Comparison of ENCODE assay signal across 12 cellular contexts in genomic region chr11:64694821-64695365, GRCh38. TPM values are rescaled to one million over a fixed set of nuclear protein-coding genes. Genes with fewer than 3 reads are reported as not detected.
DNase-seq lines count a peak whose midpoint lies in the region; ATAC-seq, FAIRE-seq and TF ChIP-seq lines count a peak whose summit lies in the region.
"Had no signal": no experiment of that assay in that cellular context is flagged by ENCODE, and none has a peak within 500 bp of the region (broad histone marks: within the 10 kb centered on the region; RNA-seq: fewer than 3 reads in every experiment).

No MANE protein-coding gene starts in this region.

- H3K4me3 ChIP-seq in Panc1 (ENCODE audit: low read depth in 2 of 2, low read length in 2 of 2) = no peak overlapping the region

- peak; percentile 45; the same call in 1 of the 2 replicates for ATAC-seq in Panc1
- peak; percentile 99 for ATAC-seq in memory B cell (ENCODE audit: low read depth)
- no peak for ATAC-seq in HG02798 (IDR thresholded peaks at IDR 0.05; ENCODE audit: poor library complexity, unreplicated experiment)
- ATAC-seq: left lobe of liver had no signal

- BruUV-seq in Panc1 (replicated peaks; lab: Mats Ljungman, UMichigan) = no TSS peak

- H3K27me3 Mint-ChIP-seq in memory B cell = peaks cover 13% of the 10 kb centered on the region

- peak overlapping the region; percentile 81 for H3K27ac Mint-ChIP-seq in memory B cell
- H3K27ac Mint-ChIP-seq: activated naive CD8-positive, alpha-beta T cell treated with anti-CD3 and anti-CD28 coated beads for 36 hours had no signal

- no peaks in the 10 kb centered on the region for H3K9me3 ChIP-seq in Panc1 (ENCODE audit: control insufficient read depth, insufficient read depth, low read depth, low read length)
- H3K9me3 ChIP-seq: Caco-2 had no signal

- no peaks in the 10 kb centered on the region for H3K4me1 ChIP-seq in Panc1 (ENCODE audit: control insufficient read depth, insufficient read depth, low read length)
- H3K4me1 ChIP-seq: Caco-2 had no signal

- intact Hi-C loops in Panc1 (cut with micrococcal nuclease; ENCODE audit: unreplicated experiment) = no loop called here

- no peaks in the 10 kb centered on the region for H3K9me3 Mint-ChIP-seq in memory B cell
- H3K9me3 Mint-ChIP-seq: activated naive CD8-positive, alpha-beta T cell treated with anti-CD3 and anti-CD28 coated beads for 36 hours had no signal

- H3K36me3 Mint-ChIP-seq in memory B cell = no peaks in the 10 kb centered on the region
- H3K36me3 Mint-ChIP-seq: activated naive CD8-positive, alpha-beta T cell treated with anti-CD3 and anti-CD28 coated beads for 36 hours had no signal

- peaks cover 8% of the 10 kb centered on the region; the same call in 1 of the 2 replicates for H3K27me3 ChIP-seq in Panc1 (ENCODE audit: control insufficient read depth, insufficient read depth, low read length)

- H3K27ac ChIP-seq in Panc1 (ENCODE audit: low read length) = no peak overlapping the region
- H3K27ac ChIP-seq: epithelial cell of prostate had no signal

- DNase-seq in COLO668 (lab: John Stamatoyannopoulos, UW; ENCODE audit: unreplicated experiment) = peak; percentile 54
- DNase-seq in M059J (ENCODE audit: low read depth) = peak; percentile 20
- no peak for DNase-seq in Panc1 (ENCODE audit: low read depth, low spot score)
- DNase-seq in memory B cell (ENCODE audit: low spot score in 2 of 2) = peak in 1 of 2 donors; percentile 38
- no peak for DNase-seq in NOMO-1 treated with DMSO at 0.1 percent for 48 hours (lab: John Stamatoyannopoulos, UW; ENCODE audit: unreplicated experiment)
- DNase-seq in COLO829 (ENCODE audit: low spot score) = no peak
- no peak for DNase-seq in HTR-8/SVneo (ENCODE audit: insufficient read length, low spot score)
- DNase-seq: activated naive CD8-positive, alpha-beta T cell treated with anti-CD3 and anti-CD28 coated beads for 36 hours; Caco-2 had no signal

- no peak overlapping the region for H3K4me3 Mint-ChIP-seq in memory B cell
- H3K4me3 Mint-ChIP-seq: activated naive CD8-positive, alpha-beta T cell treated with anti-CD3 and anti-CD28 coated beads for 36 hours had no signal

- peaks cover 19% of the 10 kb centered on the region for H3K4me1 Mint-ChIP-seq in memory B cell

- in situ Hi-C loops in Panc1 (cut with HindIII; ENCODE audit: low pct_unique_long_range_greater_than_20kb, low sequenced_read_pairs) = no loop called here

- POLR2A ChIA-PET in Panc1 (lab: Charles Lee) = no interaction called here

- no peaks in the 10 kb centered on the region for H3K36me3 ChIP-seq in Panc1 (ENCODE audit: control insufficient read depth, insufficient read depth, low read length)

- no peak for FAIRE-seq in HTR-8/SVneo (lab: Jason Lieb, UNC)

- CTCF ChIA-PET in Panc1 (lab: Charles Lee) = no interaction called here

- TF ChIP-seq CTCF in Panc1 (IDR thresholded peaks at IDR 0.05) = no peak

RNA-seq across cellular contexts. Expression of gene NRXN2, which starts 28.1 kb away (rescaled TPM):
- total RNA-seq in M059J (2014; rRNA removed; shearing (Covaris generic)) = 0.12 TPM in 1 of 2 replicates, not detected in the other
- 0.15 TPM for total RNA-seq in Panc1 (2021; ENCODE audit: unreplicated experiment)
- polyA plus RNA-seq in Panc1 (2012; ENCODE audit: insufficient read length) = 0.29 TPM

RNA-seq across cellular contexts. Expression of gene RASGRP2, which starts 49.0 kb away (rescaled TPM):
- 0.42 TPM in 1 of 2 replicates, not detected in the other for total RNA-seq in M059J (2014; rRNA removed; shearing (Covaris generic))
- 3.7 TPM for total RNA-seq in Panc1 (2021; ENCODE audit: unreplicated experiment)
- 8.0 TPM for polyA plus RNA-seq in Panc1 (2012; ENCODE audit: insufficient read length)

Comparison
In these comparisons a context has a peak if more than half of its experiments do, and no peak if none do; other contexts are left out.
1. DNase-seq: peak in COLO668 (single experiment) and M059J (single experiment); none in Panc1 (single experiment), NOMO-1 treated with DMSO at 0.1 percent for 48 hours (single experiment), COLO829 (single experiment) and HTR-8/SVneo (single experiment).